Comparison of ENCODE assay signal across 22 cellular contexts in genomic region chr14:89307409-89307808, GRCh38.
DNase-seq lines count a peak whose midpoint lies in the region; ATAC-seq, FAIRE-seq and TF ChIP-seq lines count a peak whose summit lies in the region.
"Had no signal": no experiment of that assay in that cellular context is flagged by ENCODE, and none has a peak within 500 bp of the region (broad histone marks: within the 10 kb centered on the region; RNA-seq: fewer than 3 reads in every experiment).

No MANE protein-coding gene starts in this region.

- DNase-seq in CD14-positive monocyte (ENCODE audit: low spot score) = no peak
- DNase-seq in GM23338 (ENCODE audit: low spot score) = no peak
- DNase-seq in activated naive CD8-positive, alpha-beta T cell treated with anti-CD3 and anti-CD28 coated beads for 36 hours = no peak
- no peak for DNase-seq in naive B cell
- no peak for DNase-seq in SW 1271 (lab: John Stamatoyannopoulos, UW)
- DNase-seq in HuH-7.5 (ENCODE audit: low spot score) = no peak
- no peak for DNase-seq in HTR-8/SVneo (ENCODE audit: insufficient read length, low spot score)
- DNase-seq: C1 segment of cervical spinal cord, Calu3, GOT3, left cardiac atrium, NCI-H1048, NCI-H187, NCI-H2171 treated with DMSO at 0.1 percent for 48 hours, NCI-H524, testis, uterus had no signal

- peaks cover 8% of the 10 kb centered on the region for H4K20me1 ChIP-seq in GM23338 (replicated peaks; ENCODE audit: insufficient read depth)

- H2AFZ ChIP-seq in GM23338 = no peak overlapping the region

- H3K9me2 ChIP-seq in GM23338 (ENCODE audit: insufficient read depth) = no peaks in the 10 kb centered on the region

- H3K36me3 ChIP-seq in GM23338 (ENCODE audit: insufficient read depth) = no peaks in the 10 kb centered on the region
- H3K36me3 ChIP-seq: uterus had no signal

- peak overlapping the region; percentile 56; the same call in 1 of the 2 replicates for H3K4me2 ChIP-seq in GM23338
- H3K4me2 ChIP-seq: smooth muscle cell had no signal

- H3K4me1 ChIP-seq in GM23338 (ENCODE audit: insufficient read depth) = peaks cover 79% of the 10 kb centered on the region

- H3K4me3 Mint-ChIP-seq in CD14-positive monocyte (no peak overlapping the region), GM23338 (no peak overlapping the region), naive B cell (peak overlapping the region in 4 of 8 donors; percentile 29 to 44 (median 36))
- no peak overlapping the region for H3K4me3 Mint-ChIP-seq in activated naive CD8-positive, alpha-beta T cell treated with anti-CD3 and anti-CD28 coated beads for 36 hours
- H3K4me3 Mint-ChIP-seq: activated naive CD4-positive, alpha-beta T cell treated with anti-CD3 and anti-CD28 coated beads, Interleukin-2, amount 50 U/mL, for 24 hours had no signal

- ATAC-seq in GM23338 (no peak), naive B cell (ENCODE audit: low read depth in 2 of 2) (no peak), GM19463 (IDR thresholded peaks at IDR 0.05; ENCODE audit: unreplicated experiment) (no peak)
- ATAC-seq: left cardiac atrium had no signal

- peaks cover 61% of the 10 kb centered on the region for H3K4me1 Mint-ChIP-seq in CD14-positive monocyte
- H3K4me1 Mint-ChIP-seq in GM23338 = peaks cover 78% of the 10 kb centered on the region
- peaks cover 64% of the 10 kb centered on the region for H3K4me1 Mint-ChIP-seq in activated naive CD8-positive, alpha-beta T cell treated with anti-CD3 and anti-CD28 coated beads for 36 hours
- H3K4me1 Mint-ChIP-seq in naive B cell = peaks cover 57 to 81% (median 80%) of the 10 kb centered on the region in 3 donors

- peak overlapping the region; percentile 72 for H3K27ac ChIP-seq in GM23338 (ENCODE audit: low read depth)
- H3K27ac ChIP-seq: epithelial cell of prostate, testis, uterus had no signal

- H3K9me3 Mint-ChIP-seq in CD14-positive monocyte (no peaks in the 10 kb centered on the region), GM23338 (no peaks in the 10 kb centered on the region), naive B cell (no peaks in the 10 kb centered on the region)
- peaks cover 2% of the 10 kb centered on the region for H3K9me3 Mint-ChIP-seq in activated naive CD8-positive, alpha-beta T cell treated with anti-CD3 and anti-CD28 coated beads for 36 hours
- H3K9me3 Mint-ChIP-seq: activated naive CD4-positive, alpha-beta T cell treated with anti-CD3 and anti-CD28 coated beads, Interleukin-2, amount 50 U/mL, for 24 hours had no signal

- FAIRE-seq in HTR-8/SVneo (lab: Jason Lieb, UNC) = no peak
- FAIRE-seq: RCC 7860 had no signal

- peaks cover 18 to 59% of the 10 kb centered on the region in 2 donors for H3K36me3 Mint-ChIP-seq in CD14-positive monocyte
- peaks cover 41% of the 10 kb centered on the region for H3K36me3 Mint-ChIP-seq in GM23338 (ENCODE audit: low read depth)
- H3K36me3 Mint-ChIP-seq in activated naive CD8-positive, alpha-beta T cell treated with anti-CD3 and anti-CD28 coated beads for 36 hours = peaks cover 31% of the 10 kb centered on the region
- H3K36me3 Mint-ChIP-seq in naive B cell = no peaks in the 10 kb centered on the region

- H3F3A ChIP-seq in GM23338 (replicated peaks; ENCODE audit: low read depth) = 0 out of 2 replicates have a peak, but pooled peaks cover 3% of the 10 kb centered on the region

- H3K27ac Mint-ChIP-seq in CD14-positive monocyte = peak overlapping the region in 5 of 7 donors; percentile 25 to 68 (median 44)
- peak overlapping the region; percentile 14 for H3K27ac Mint-ChIP-seq in GM23338
- H3K27ac Mint-ChIP-seq in activated naive CD8-positive, alpha-beta T cell treated with anti-CD3 and anti-CD28 coated beads for 36 hours = peak overlapping the region; percentile 10
- H3K27ac Mint-ChIP-seq in naive B cell = peak overlapping the region; percentile 84 to 100 (median 96)
- H3K27ac Mint-ChIP-seq: activated naive CD4-positive, alpha-beta T cell treated with anti-CD3 and anti-CD28 coated beads, Interleukin-2, amount 50 U/mL, for 24 hours had no signal

- H3K79me2 ChIP-seq in GM23338 (replicated peaks; ENCODE audit: insufficient read depth) = peaks cover 98% of the 10 kb centered on the region

- TF ChIP-seq CTCF in CD14-positive monocyte (IDR thresholded peaks at IDR 0.05) (no peak), GM23338 (conservative IDR thresholded peaks at IDR 0.05; ENCODE audit: low read depth in 2 of 2) (no peak)

- no peak overlapping the region for H3K4me3 ChIP-seq in GM23338
- H3K4me3 ChIP-seq: smooth muscle cell, testis, uterus had no signal

- H3K27me3 Mint-ChIP-seq in CD14-positive monocyte (ENCODE audit: low read depth in 3 of 3) (peaks cover 0 to 2% (median 0%) of the 10 kb centered on the region in 3 donors), GM23338 (ENCODE audit: insufficient read depth, low read depth, poor library complexity) (peaks cover 23% of the 10 kb centered on the region), naive B cell (no peaks in the 10 kb centered on the region)
- no peaks in the 10 kb centered on the region for H3K27me3 Mint-ChIP-seq in activated naive CD8-positive, alpha-beta T cell treated with anti-CD3 and anti-CD28 coated beads for 36 hours
- H3K27me3 Mint-ChIP-seq: activated naive CD4-positive, alpha-beta T cell treated with anti-CD3 and anti-CD28 coated beads, Interleukin-2, amount 50 U/mL, for 24 hours had no signal

- intact Hi-C loops in CD14-positive monocyte (cut with micrococcal nuclease) = loop anchor here (5.0 to 10.0 kb wide), 2 partner anchors 35 to 107 kb away; partner anchors contain the start of gene FOXN3 (in 1 of the 2)

- H3K27me3 ChIP-seq in GM23338 (ENCODE audit: insufficient read depth) = no peaks in the 10 kb centered on the region
- H3K27me3 ChIP-seq: testis, uterus had no signal

TF ChIP-seq in GM23338, 12 proteins besides CTCF, POLR2A, EP300 and RAD21 (continues in another document):
- TF ChIP-seq POLR2AphosphoS5 (IDR thresholded peaks at IDR 0.05; ENCODE audit: low read depth) = no peak
- no peak for TF ChIP-seq EZH2phosphoT487 (IDR thresholded peaks at IDR 0.05; ENCODE audit: unreplicated experiment)
- no peak for TF ChIP-seq REST (IDR thresholded peaks at IDR 0.05; ENCODE audit: unreplicated experiment)
- no peak for TF ChIP-seq ETS1 (IDR thresholded peaks at IDR 0.05)
- no peak for TF ChIP-seq ZNF114 (CRISPR knock-in tag; IDR thresholded peaks at IDR 0.05)

Comparison
In these comparisons a context has a peak if more than half of its experiments do, and no peak if none do; other contexts are left out.
1. H3K27ac Mint-ChIP-seq: peak in every context shown above with its lines; median percentile 96 in naive B cell; 44 in CD14-positive monocyte; 14 in GM23338; 10 in activated naive CD8-positive, alpha-beta T cell treated with anti-CD3 and anti-CD28 coated beads for 36 hours.